Comparison of ENCODE assay signal across 1 cellular context in the genomic region with DNA sequence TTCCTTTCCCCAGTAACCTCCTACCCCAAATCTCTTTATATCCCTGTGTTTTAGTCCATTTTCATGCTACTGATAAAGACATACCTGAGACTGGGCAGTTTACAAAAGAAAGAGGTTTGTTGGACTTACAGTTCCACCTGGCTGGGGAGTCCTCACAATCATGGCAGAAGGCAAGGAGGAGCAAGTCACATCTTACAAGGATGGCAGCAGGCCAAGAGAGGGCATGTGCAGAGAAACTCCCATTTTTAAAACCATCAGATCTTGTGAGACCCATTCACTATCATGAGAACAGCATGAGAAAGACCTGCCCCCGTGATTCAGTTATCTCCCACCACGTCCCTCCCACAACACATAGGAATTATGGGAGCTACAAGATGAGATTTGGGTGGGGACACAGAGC.
TF ChIP-seq lines count a peak whose summit lies in the region.

No MANE protein-coding gene starts in this region.

TF ChIP-seq in K562, 482 proteins besides CTCF, POLR2A, EP300 and RAD21:
- peak; percentile 97 for TF ChIP-seq ZNF431 (CRISPR knock-in tag; IDR thresholded peaks at IDR 0.05)
